In the genomic region with DNA sequence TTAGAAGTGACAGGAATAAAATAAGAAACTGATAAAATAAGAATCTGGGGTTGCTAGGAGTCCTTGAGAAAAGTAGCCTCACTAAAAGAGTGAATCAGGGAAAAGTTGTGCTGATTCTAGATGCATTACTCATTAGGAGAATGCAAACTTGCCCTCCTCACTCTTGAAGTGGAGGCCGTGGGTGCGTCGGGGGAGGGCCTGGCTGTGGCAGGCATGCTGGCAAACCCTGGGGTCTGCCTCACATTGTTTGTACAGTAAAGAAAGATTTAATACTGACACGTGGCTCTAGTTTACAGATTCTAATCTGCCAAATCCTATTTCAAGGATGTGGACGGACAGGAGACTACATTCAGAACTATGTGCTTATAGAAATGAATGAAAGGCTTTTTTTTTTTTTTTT, we compare ENCODE assay signal across 12 cellular contexts. TPM values are rescaled to one million over a fixed set of nuclear protein-coding genes. Genes with fewer than 3 reads are reported as not detected.
A peak's percentile ranks its signal among the peaks of the same experiment; 100 is the strongest.
DNase-seq lines count a peak whose midpoint lies in the region; ATAC-seq and TF ChIP-seq lines count a peak whose summit lies in the region.
"Had no signal": no experiment of that assay in that cellular context is flagged by ENCODE, and none has a peak within 500 bp of the region (broad histone marks: within the 10 kb centered on the region; RNA-seq: fewer than 3 reads in every experiment).

No MANE protein-coding gene starts in this region.

- POLR2A ChIA-PET in GM10248 (lab: Yijun Ruan, JAX): no interaction called here

- CTCF ChIA-PET in activated naive CD4-positive, alpha-beta T cell treated with anti-CD3 and anti-CD28 coated beads, Interleukin-2, amount 10 ng/mL, durations not matched to agents 7 days and 5 days (lab: Charles Lee): no interaction called here
- CTCF ChIA-PET in GM10248 (lab: Yijun Ruan, JAX): interaction anchor here (1.4 kb wide), 1 partner anchor 10 kb away, joined by 4 read pairs; no protein-coding TSS in a partner anchor

- no peak overlapping the region for H3K27ac Mint-ChIP-seq in activated naive CD4-positive, alpha-beta T cell treated with anti-CD3 and anti-CD28 coated beads, Interleukin-2, amount 10 ng/mL, durations not matched to agents 7 days and 5 days
- H3K27ac Mint-ChIP-seq: dendritic cell treated with granulocyte-macrophage colony-stimulating factor and Interleukin-4, amounts not matched to agents 40 ng/mL and 50 ng/mL, for 4 days had no signal

- H3K36me3 ChIP-seq in BLaER1 (0 out of 2 replicates have a peak, but pooled peaks cover 4% of the 10 kb centered on the region), lung (ENCODE audit: control insufficient read depth in 2 of 2, insufficient read depth in 2 of 2, low read length in 2 of 2) (peaks cover 0 to 4% of the 10 kb centered on the region in 2 donors)

- H3K4me2 ChIP-seq in BLaER1: peak overlapping the region; percentile 22

- H3K27me3 ChIP-seq in BLaER1: no peaks in the 10 kb centered on the region
- no peaks in the 10 kb centered on the region for H3K27me3 ChIP-seq in lung (ENCODE audit: control insufficient read depth, insufficient read depth)
- H3K27me3 ChIP-seq: right atrium auricular region had no signal

- 41 to 63% methylated on average over 5 of the region's 5 CpGs for WGBS in lung, 2 donors

- H3K27me3 Mint-ChIP-seq in activated naive CD4-positive, alpha-beta T cell treated with anti-CD3 and anti-CD28 coated beads, Interleukin-2, amount 10 ng/mL, durations not matched to agents 7 days and 5 days: peaks cover 4% of the 10 kb centered on the region
- H3K27me3 Mint-ChIP-seq: dendritic cell treated with granulocyte-macrophage colony-stimulating factor and Interleukin-4, amounts not matched to agents 40 ng/mL and 50 ng/mL, for 4 days had no signal

- H3K4me1 Mint-ChIP-seq in activated naive CD4-positive, alpha-beta T cell treated with anti-CD3 and anti-CD28 coated beads, Interleukin-2, amount 10 ng/mL, durations not matched to agents 7 days and 5 days: no peaks in the 10 kb centered on the region

- TF ChIP-seq CTCF in astrocyte of the spinal cord (IDR thresholded peaks at IDR 0.05; ENCODE audit: low read depth, low read length): no peak
- no peak for TF ChIP-seq CTCF in lung (IDR thresholded peaks at IDR 0.05; ENCODE audit: control extremely low read depth, extremely low read depth)
- no peak for TF ChIP-seq CTCF in GM10248 (IDR thresholded peaks at IDR 0.05; ENCODE audit: control extremely low read depth, extremely low read depth, low read depth, missing control alignments)

- no peaks in the 10 kb centered on the region for H3K36me3 Mint-ChIP-seq in activated naive CD4-positive, alpha-beta T cell treated with anti-CD3 and anti-CD28 coated beads, Interleukin-2, amount 10 ng/mL, durations not matched to agents 7 days and 5 days

- peaks cover 14% of the 10 kb centered on the region for H3K4me1 ChIP-seq in BLaER1
- H3K4me1 ChIP-seq in lung (ENCODE audit: control insufficient read depth in 2 of 2, insufficient read depth in 2 of 2, low read length in 2 of 2): peaks cover 8 to 19% of the 10 kb centered on the region in 2 donors

- H4K20me1 ChIP-seq in BLaER1: no peaks in the 10 kb centered on the region

- H3K4me3 Mint-ChIP-seq in activated naive CD4-positive, alpha-beta T cell treated with anti-CD3 and anti-CD28 coated beads, Interleukin-2, amount 10 ng/mL, durations not matched to agents 7 days and 5 days: no peak overlapping the region
- H3K4me3 Mint-ChIP-seq: dendritic cell treated with granulocyte-macrophage colony-stimulating factor and Interleukin-4, amounts not matched to agents 40 ng/mL and 50 ng/mL, for 4 days had no signal

- peaks cover 28% of the 10 kb centered on the region for H3K9me3 ChIP-seq in BLaER1
- H3K9me3 ChIP-seq in lung (ENCODE audit: control insufficient read depth in 2 of 2, insufficient read depth in 1 of 2, low read length in 1 of 2): peaks cover 0 to 7% of the 10 kb centered on the region in 2 donors

- ATAC-seq in lung (ENCODE audit: insufficient read depth, low FRiP score) (peak; percentile 62), GM21529 (IDR thresholded peaks at IDR 0.05; ENCODE audit: unreplicated experiment) (no peak), HG02973 (IDR thresholded peaks at IDR 0.05; ENCODE audit: unreplicated experiment) (no peak)

- H3K27ac ChIP-seq in BLaER1 (no peak overlapping the region), lung (ENCODE audit: low read depth in 1 of 2, low read length in 1 of 2) (peak overlapping the region in 1 of 2 donors; percentile 67)
- H3K27ac ChIP-seq: right atrium auricular region had no signal

- H3K9me3 Mint-ChIP-seq in activated naive CD4-positive, alpha-beta T cell treated with anti-CD3 and anti-CD28 coated beads, Interleukin-2, amount 10 ng/mL, durations not matched to agents 7 days and 5 days: peaks cover 10% of the 10 kb centered on the region

- in situ Hi-C loops in astrocyte of the spinal cord (cut with HindIII; ENCODE audit: low sequenced_read_pairs): no loop called here

- no peak overlapping the region for H3K4me3 ChIP-seq in BLaER1
- no peak overlapping the region for H3K4me3 ChIP-seq in astrocyte of the spinal cord (ENCODE audit: low read depth, low read length)
- H3K4me3 ChIP-seq in lung: no peak overlapping the region
- H3K4me3 ChIP-seq: right atrium auricular region had no signal

- no peak overlapping the region for H3K9ac ChIP-seq in BLaER1

- DNase-seq in HK-2 (ENCODE audit: unreplicated experiment): peak; percentile 47
- peak; percentile 67 for DNase-seq in astrocyte of the spinal cord (ENCODE audit: low read depth, low spot score)
- no peak for DNase-seq in lung (ENCODE audit: low spot score)
- no peak for DNase-seq in activated naive CD4-positive, alpha-beta T cell treated with anti-CD3 and anti-CD28 coated beads, Interleukin-2, amount 10 ng/mL, durations not matched to agents 7 days and 5 days
- no peak for DNase-seq in GM10248 (ENCODE audit: extremely low spot score)
- DNase-seq: DMS153, NCI-H187 treated with DMSO at 0.1 percent for 48 hours had no signal

RNA-seq across cellular contexts. Expression of a gene that starts 41.9 kb away (rescaled TPM):
- total RNA-seq in lung: 10 to 100 TPM; 42.2 to 99.5 TPM
- 10 to 100 TPM; 14.3 to 32.4 TPM for polyA plus RNA-seq in lung

Comparison
In these comparisons a context has a peak if more than half of its experiments do, and no peak if none do; other contexts are left out.
1. DNase-seq: peak in HK-2 (single experiment) and astrocyte of the spinal cord (single experiment); none in lung (single experiment), activated naive CD4-positive, alpha-beta T cell treated with anti-CD3 and anti-CD28 coated beads, Interleukin-2, amount 10 ng/mL, durations not matched to agents 7 days and 5 days (single experiment) and GM10248 (single experiment).